In the genomic region with DNA sequence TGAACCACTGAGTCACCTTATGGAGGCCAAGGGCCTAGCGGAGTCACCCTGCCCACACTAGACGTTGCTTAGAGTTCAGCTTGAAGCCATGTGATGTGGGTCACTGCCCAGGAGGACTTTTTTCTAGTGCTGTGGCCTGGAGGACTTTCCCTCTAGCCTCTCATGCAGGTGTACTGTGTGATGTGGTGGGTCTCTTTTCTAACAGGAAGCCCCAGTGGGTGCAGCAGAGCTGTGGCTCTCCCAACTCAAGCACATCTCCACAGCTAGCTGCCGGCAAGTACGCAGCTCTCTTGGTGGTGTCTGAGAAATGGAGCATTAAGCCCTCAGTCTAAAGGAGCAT, we compare ENCODE assay signal across 14 cellular contexts.
DNase-seq lines count a peak whose midpoint lies in the region; ATAC-seq and TF ChIP-seq lines count a peak whose summit lies in the region.
"Had no signal": no experiment of that assay in that cellular context is flagged by ENCODE, and none has a peak within 500 bp of the region (broad histone marks: within the 10 kb centered on the region; RNA-seq: fewer than 3 reads in every experiment).

No MANE protein-coding gene starts in this region.

- ATAC-seq in GM19463 (IDR thresholded peaks at IDR 0.05; ENCODE audit: unreplicated experiment) (peak; percentile 92), HG03558 (IDR thresholded peaks at IDR 0.05; ENCODE audit: extremely low read depth, unreplicated experiment) (peak; percentile 77), GM19328 (IDR thresholded peaks at IDR 0.05; ENCODE audit: unreplicated experiment) (no peak)

- H3K4me1 ChIP-seq in tibial artery, result no peaks in the 10 kb centered on the region

- intact Hi-C loops in tibial artery (cut with DNase I; ENCODE audit: low total_unique reads), result no loop called here

- H3K27me3 ChIP-seq in GM06990 (replicated peaks; ENCODE audit: control insufficient read depth, insufficient read depth, low read length) (no peaks in the 10 kb centered on the region), tibial artery (no peaks in the 10 kb centered on the region)
- H3K27me3 ChIP-seq: ovary had no signal

- TF ChIP-seq CTCF in GM06990 (IDR thresholded peaks at IDR 0.05; ENCODE audit: insufficient read depth, low read length, poor library complexity, severe bottlenecking) (no peak), tibial artery (IDR thresholded peaks at IDR 0.05) (no peak)

- peak; percentile 31 for DNase-seq in GM06990 (ENCODE audit: extremely low read depth, insufficient read length)
- DNase-seq in central memory CD4-positive, alpha-beta T cell, result peak; percentile 12
- DNase-seq in tibial artery, result no peak
- DNase-seq in NCI-H510A (lab: John Stamatoyannopoulos, UW), result no peak
- DNase-seq in hippocampal formation (lab: John Stamatoyannopoulos, UW), result no peak
- DNase-seq: activated effector memory CD4-positive, alpha-beta T cell treated with Interleukin-2 at 50 U/mL for 16 hours; COR-L47; NCI-H2081; ovary; stimulated activated CD4-positive, alpha-beta T cell treated with anti-CD3 and anti-CD28 coated beads, Interleukin-4, amount 100 ng/mL, for 1 hour had no signal

- H3K4me3 ChIP-seq in GM06990 (replicated peaks; ENCODE audit: low read depth, low read length) (no peak overlapping the region), tibial artery (no peak overlapping the region)
- H3K4me3 ChIP-seq: ovary, SK-N-MC had no signal

- no peaks in the 10 kb centered on the region for H3K36me3 ChIP-seq in GM06990 (ENCODE audit: control insufficient read depth, insufficient read depth, low read length)
- H3K36me3 ChIP-seq in tibial artery, result peaks cover 0 to 12% (median 0%) of the 10 kb centered on the region in 3 donors
- H3K36me3 ChIP-seq: ovary had no signal

- H3K27ac ChIP-seq in tibial artery, result no peak overlapping the region
- H3K27ac ChIP-seq: ovary, SK-N-MC had no signal

- no peaks in the 10 kb centered on the region for H3K9me3 ChIP-seq in tibial artery
- H3K9me3 ChIP-seq: ovary had no signal

Comparison
In these comparisons a context has a peak if more than half of its experiments do, and no peak if none do; other contexts are left out.
1. DNase-seq: peak in GM06990 (single experiment) and central memory CD4-positive, alpha-beta T cell (single experiment); none in tibial artery (0 of 2), NCI-H510A (single experiment) and hippocampal formation (0 of 2).